ENCODE assay signal across 18 cellular contexts in genomic region chr19:49014123-49014869, GRCh38. TPM values are rescaled to one million over a fixed set of nuclear protein-coding genes. Genes with fewer than 3 reads are reported as not detected.
A peak's percentile ranks its signal among the peaks of the same experiment; 100 is the strongest.
DNase-seq lines count a peak whose midpoint lies in the region; ATAC-seq and TF ChIP-seq lines count a peak whose summit lies in the region.
"Had no signal": no experiment of that assay in that cellular context is flagged by ENCODE, and none has a peak within 500 bp of the region (broad histone marks: within the 10 kb centered on the region; RNA-seq: fewer than 3 reads in every experiment).

No MANE protein-coding gene starts in this region.

- no peaks in the 10 kb centered on the region for H3K9me3 ChIP-seq in Caco-2
- H3K9me3 ChIP-seq in GM23248 (ENCODE audit: low read depth), result no peaks in the 10 kb centered on the region

- H3K36me3 ChIP-seq in Caco-2 (ENCODE audit: control insufficient read depth, insufficient read depth, low read length) (peaks cover 3% of the 10 kb centered on the region; the same call in 1 of the 2 replicates), GM23248 (ENCODE audit: low read depth) (no peaks in the 10 kb centered on the region)

- no peaks in the 10 kb centered on the region for H3K9me2 ChIP-seq in GM23248 (ENCODE audit: insufficient read depth)

- H3K4me1 ChIP-seq in Caco-2 (0 out of 2 replicates have a peak, but pooled peaks cover 4% of the 10 kb centered on the region), GM23248 (ENCODE audit: insufficient read depth) (peaks cover 9% of the 10 kb centered on the region)

- POLR2A ChIA-PET in Caco-2 (lab: Charles Lee), result no interaction called here

- intact Hi-C loops in Caco-2 (cut with micrococcal nuclease; ENCODE audit: unreplicated experiment), result no loop called here

- in situ Hi-C loops in GM23248 (cut with MboI), result no loop called here

- CTCF ChIA-PET in Caco-2 (lab: Charles Lee), result interaction anchor here (0.6 to 0.9 kb wide), 2 partner anchors 21 to 460 kb away, joined by 3 to 8 read pairs; partner anchors contain the start of genes GYS1 and RUVBL2

- no peaks in the 10 kb centered on the region for H4K20me1 ChIP-seq in GM23248 (ENCODE audit: insufficient read depth)

- TF ChIP-seq CTCF in Caco-2 (IDR thresholded peaks at IDR 0.05; ENCODE audit: insufficient read depth in 1 of 2, low read depth in 1 of 2, low read length in 1 of 2, severe bottlenecking in 1 of 2, unreplicated experiment in 1 of 2) (no peak), glutamatergic neuron (IDR thresholded peaks at IDR 0.05; ENCODE audit: partially characterized antibody, unreplicated experiment) (no peak)

- ATAC-seq in GM21786 (IDR thresholded peaks at IDR 0.05; ENCODE audit: unreplicated experiment) (no peak), HG03342 (IDR thresholded peaks at IDR 0.05; ENCODE audit: unreplicated experiment) (no peak)
- ATAC-seq: PC-3 had no signal

- H2AFZ ChIP-seq in GM23248, result no peak overlapping the region

- DNase-seq in Caco-2, result no peak
- peak; percentile 23 for DNase-seq in GM23248
- peak; percentile 22 for DNase-seq in T1000 (lab: John Stamatoyannopoulos, UW)
- DNase-seq in glutamatergic neuron, result no peak
- no peak for DNase-seq in SKM-1 (lab: John Stamatoyannopoulos, UW; ENCODE audit: unreplicated experiment)
- no peak for DNase-seq in LoVo (ENCODE audit: low spot score)
- DNase-seq: ACHN; CD4-positive, alpha-beta T cell; HCEC 1CT; NCI-H1436 treated with DMSO at 0.1 percent for 48 hours; NCI-H226; NCI-H526; NK-92 treated with Interleukin-12 subunit alpha and Interleukin-12 subunit beta, amount 100 ng/mL, for 24 hours; PC-3; SW 1271 had no signal

- H3K27ac Mint-ChIP-seq in Caco-2 (ENCODE audit: unreplicated experiment) (peak overlapping the region; percentile 37), glutamatergic neuron (ENCODE audit: unreplicated experiment) (peak overlapping the region; percentile 72)
- H3K27ac Mint-ChIP-seq: CD4-positive, alpha-beta T cell had no signal

- H3K79me2 ChIP-seq in GM23248 (ENCODE audit: insufficient read depth), result no peaks in the 10 kb centered on the region

- no peak overlapping the region for H3K4me3 Mint-ChIP-seq in Caco-2 (ENCODE audit: unreplicated experiment)
- H3K4me3 Mint-ChIP-seq in glutamatergic neuron (ENCODE audit: unreplicated experiment), result peak overlapping the region; percentile 8
- H3K4me3 Mint-ChIP-seq: CD4-positive, alpha-beta T cell had no signal

- WGBS in GM23248 (ENCODE audit: low coverage in 1 of 2, low lambda C conversion rate in 2 of 2, missing lambda C conversion rate in 2 of 2), 2 experiments, result 89 to 91% methylated on average over 29 to 32 of the region's 32 CpGs

- H3K9me3 Mint-ChIP-seq in Caco-2 (ENCODE audit: unreplicated experiment), result no peaks in the 10 kb centered on the region
- no peaks in the 10 kb centered on the region for H3K9me3 Mint-ChIP-seq in glutamatergic neuron (ENCODE audit: unreplicated experiment)
- H3K9me3 Mint-ChIP-seq: CD4-positive, alpha-beta T cell had no signal

- no TSS peak for BruUV-seq in Caco-2 (replicated peaks; lab: Mats Ljungman, UMichigan)

- H3K4me1 Mint-ChIP-seq in Caco-2 (ENCODE audit: low read depth, unreplicated experiment) (peaks cover 5% of the 10 kb centered on the region), glutamatergic neuron (ENCODE audit: low read depth, unreplicated experiment) (peaks cover 3% of the 10 kb centered on the region)

- no peak overlapping the region for H3K27ac ChIP-seq in GM23248

- H3K27me3 ChIP-seq in Caco-2 (replicated peaks; ENCODE audit: control insufficient read depth, insufficient read depth, low read length) (no peaks in the 10 kb centered on the region), GM23248 (replicated peaks; ENCODE audit: insufficient read depth) (no peaks in the 10 kb centered on the region)

- H3K9ac ChIP-seq in GM23248, result no peak overlapping the region

- H3F3A ChIP-seq in GM23248 (ENCODE audit: insufficient read depth), result no peaks in the 10 kb centered on the region

- H3K27me3 Mint-ChIP-seq in Caco-2 (ENCODE audit: insufficient read depth, unreplicated experiment), result no peaks in the 10 kb centered on the region
- peaks cover 9% of the 10 kb centered on the region for H3K27me3 Mint-ChIP-seq in glutamatergic neuron (ENCODE audit: unreplicated experiment)

- no peak overlapping the region for H3K4me3 ChIP-seq in Caco-2 (ENCODE audit: low read depth, low read length)
- H3K4me3 ChIP-seq in GM23248, result no peak overlapping the region

- H3K36me3 Mint-ChIP-seq in Caco-2 (ENCODE audit: insufficient read depth, unreplicated experiment) (peaks cover 41% of the 10 kb centered on the region), glutamatergic neuron (ENCODE audit: unreplicated experiment) (no peaks in the 10 kb centered on the region)

- H3K4me2 ChIP-seq in GM23248 (ENCODE audit: unreplicated experiment), result no peak overlapping the region

RNA-seq across cellular contexts. Expression of gene LHB, which starts 2.6 kb away (rescaled TPM):
- total RNA-seq in Caco-2 (2022), result 0.68 TPM in 1 of 2 replicates, not detected in the other
- not detected in 2 replicates for total RNA-seq in GM23248 (2014; rRNA removed; shearing (Covaris generic))
- 0.54 and 0.85 TPM in 2 replicates for polyA plus RNA-seq in GM23248 (2016; fragmentation: Nextera tagmentation; extraction: Ambion mirVana)
- not detected for total RNA-seq in glutamatergic neuron (ENCODE audit: unreplicated experiment)
- total RNA-seq: CD4-positive, alpha-beta T cell; HT-29; PC-3 had no signal

RNA-seq across cellular contexts. Expression of gene CGB3, which starts 9.8 kb away (rescaled TPM):
- total RNA-seq in Caco-2 (2022) (not detected in 2 replicates), glutamatergic neuron (ENCODE audit: unreplicated experiment) (not detected)
- total RNA-seq in GM23248 (2014; rRNA removed; shearing (Covaris generic)), result not detected in 2 replicates
- polyA plus RNA-seq in GM23248 (2016; fragmentation: Nextera tagmentation; extraction: Ambion mirVana), result 0.76 TPM in 1 of 2 replicates, not detected in the other
- total RNA-seq: CD4-positive, alpha-beta T cell; HT-29; PC-3 had no signal

RNA-seq across cellular contexts. Expression of gene CGB2, which starts 17.4 kb away (rescaled TPM):
- total RNA-seq in Caco-2 (2022) (not detected in 2 replicates), glutamatergic neuron (ENCODE audit: unreplicated experiment) (not detected)
- total RNA-seq in GM23248 (2014; rRNA removed; shearing (Covaris generic)), result not detected in 2 replicates
- polyA plus RNA-seq in GM23248 (2016; fragmentation: Nextera tagmentation; extraction: Ambion mirVana), result 0.75 TPM in 1 of 2 replicates, not detected in the other
- total RNA-seq: CD4-positive, alpha-beta T cell; HT-29; PC-3 had no signal

RNA-seq across cellular contexts. Expression of gene RUVBL2, which starts 20.6 kb away (rescaled TPM):
- 165 and 172 TPM in 2 replicates for total RNA-seq in Caco-2 (2022)
- 177 TPM in 2 replicates for total RNA-seq in GM23248 (2014; rRNA removed; shearing (Covaris generic))
- polyA plus RNA-seq in GM23248 (2016; fragmentation: Nextera tagmentation; extraction: Ambion mirVana), result 129 and 130 TPM in 2 replicates
- total RNA-seq in glutamatergic neuron (ENCODE audit: unreplicated experiment), result 60.9 TPM

RNA-seq across cellular contexts. Expression of gene GYS1, which starts 21.2 kb away (rescaled TPM):
- total RNA-seq in Caco-2 (2022) (62.7 and 65.3 TPM in 2 replicates), glutamatergic neuron (ENCODE audit: unreplicated experiment) (69.0 TPM)
- 78.4 and 80.1 TPM in 2 replicates for total RNA-seq in GM23248 (2014; rRNA removed; shearing (Covaris generic))
- 85.6 and 92.6 TPM in 2 replicates for polyA plus RNA-seq in GM23248 (2016; fragmentation: Nextera tagmentation; extraction: Ambion mirVana)

Comparison
In these comparisons a context has a peak if more than half of its experiments do, and no peak if none do; other contexts are left out.
1. DNase-seq: peak in GM23248 (single experiment) and T1000 (single experiment); none in Caco-2 (0 of 2), glutamatergic neuron (single experiment), SKM-1 (single experiment) and LoVo (single experiment).